20 cellular contexts compared by ENCODE assay signal in genomic region chr11:44920451-44920850, GRCh38.
"Had no signal": no experiment of that assay in that cellular context is flagged by ENCODE, and none has a peak within 500 bp of the region (broad histone marks: within the 10 kb centered on the region; RNA-seq: fewer than 3 reads in every experiment).

No MANE protein-coding gene starts in this region.

- H3K27me3 ChIP-seq: SJCRH30 had no signal

- H3K9ac ChIP-seq: KMS-11 had no signal

- H3K4me3 ChIP-seq: K562, SJCRH30 had no signal

- H3K4me2 ChIP-seq: KMS-11 had no signal

- H3K27ac ChIP-seq: KMS-11, SJCRH30 had no signal

- H3K4me3 Mint-ChIP-seq: IgD-negative memory B cell had no signal

- DNase-seq: Kasumi-1, MM.1S, NCI-H1092 treated with DMSO at 0.1 percent for 48 hours, NCI-H1436, NCI-H187, NCI-H2029, NCI-H2081 treated with DMSO at 0.1 percent for 48 hours, NCI-H2171, NCI-H226, NCI-H446, NCI-H510A, NCI-H524 treated with DMSO at 0.1 percent for 48 hours, NCI-H69, NCI-H774, RPMI8226, SHP77, SJCRH30 had no signal

- H3K36me3 Mint-ChIP-seq: IgD-negative memory B cell had no signal

- H3K27ac Mint-ChIP-seq: IgD-negative memory B cell had no signal

- H3K27me3 Mint-ChIP-seq: IgD-negative memory B cell had no signal

- ATAC-seq: K562 had no signal

- H3K9me3 Mint-ChIP-seq: IgD-negative memory B cell had no signal

- H3K9me3 ChIP-seq: SJCRH30 had no signal
